Comparison of ENCODE assay signal across 32 cellular contexts in the genomic region with DNA sequence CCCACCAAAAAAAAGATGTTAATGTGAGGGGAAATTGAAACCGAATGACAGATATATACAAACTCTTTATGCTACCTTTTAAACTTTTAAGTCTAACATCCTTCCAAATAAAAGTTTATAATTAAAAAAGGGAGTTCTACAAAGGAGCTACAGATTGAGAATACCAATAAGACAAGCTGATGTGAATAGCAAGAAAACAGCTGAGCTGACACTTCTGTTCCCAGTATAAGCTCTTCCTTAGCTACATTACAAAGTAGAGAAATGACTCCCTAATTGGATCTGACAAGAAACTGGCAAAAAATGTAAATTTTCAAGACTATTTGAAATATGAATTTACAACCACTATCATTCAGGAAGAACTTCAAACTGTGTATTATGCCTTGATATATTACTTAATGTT.
"Had no signal": no experiment of that assay in that cellular context is flagged by ENCODE, and none has a peak within 500 bp of the region (broad histone marks: within the 10 kb centered on the region; RNA-seq: fewer than 3 reads in every experiment).

No MANE protein-coding gene starts in this region.

- H3K27me3 ChIP-seq: ascending aorta, cardiac muscle cell had no signal

- FAIRE-seq: bronchial epithelial cell, TTC549 had no signal

- ATAC-seq: activated CD8-positive, alpha-beta T cell treated with anti-CD3 and anti-CD28 coated beads for 36 hours; activated naive CD4-positive, alpha-beta T cell treated with anti-CD3 and anti-CD28 coated beads, Interleukin-2, amount 50 U/mL, for 72 hours; activated T-cell treated with anti-CD3 and anti-CD28 coated beads, Interleukin-2, amount 50 U/mL, for 4 hours; activated T-cell treated with anti-CD3 and anti-CD28 coated beads, Interleukin-2, amount 50 U/mL, for 72 hours; activated T-helper 17 cell treated with anti-CD3 and anti-CD28 coated beads, Interleukin-2, amount 50 U/mL, for 72 hours had no signal

- DNase-seq: activated B cell treated with CpG ODN at 0.5 μM for 24 hours; activated CD4-positive, alpha-beta memory T cell treated with anti-CD3 and anti-CD28 coated beads for 36 hours; activated CD4-positive, alpha-beta T cell treated with anti-CD3 and anti-CD28 coated beads for 4 hours; activated CD4-positive, alpha-beta T cell treated with anti-CD3 and anti-CD28 coated beads, Interleukin-2, amount 10 ng/mL, durations not matched to agents 24 days and 14 days; activated CD4-positive, alpha-beta T cell treated with anti-CD3 and anti-CD28 coated beads, Interleukin-2, amount 50 U/mL, for 1 hour; activated CD4-positive, alpha-beta T cell treated with anti-CD3 and anti-CD28 coated beads, Interleukin-2, amount 50 U/mL, for 4 hours; activated CD4-positive, CD25-positive, alpha-beta regulatory T cell treated with anti-CD3 and anti-CD28 coated beads, Interleukin-2, amount 50 U/mL, for 72 hours; activated CD8-positive, alpha-beta memory T cell treated with anti-CD3 and anti-CD28 coated beads, Interleukin-2, amount 50 U/mL, for 4 hours; activated CD8-positive, alpha-beta T cell treated with anti-CD3 and anti-CD28 coated beads for 36 hours; activated effector memory CD4-positive, alpha-beta T cell treated with anti-CD3 and anti-CD28 coated beads, Interleukin-2, amount 50 U/mL, for 16 hours; activated gamma-delta T cell treated with Interleukin-2 at 50 U/mL for 16 hours; activated naive CD4-positive, alpha-beta T cell; activated naive CD4-positive, alpha-beta T cell treated with anti-CD3 and anti-CD28 coated beads for 36 hours; activated naive CD4-positive, alpha-beta T cell treated with anti-CD3 and anti-CD28 coated beads, Interleukin-2, amount 50 U/mL, for 16 hours; activated naive CD8-positive, alpha-beta T cell treated with anti-CD3 and anti-CD28 coated beads for 36 hours; activated T-cell treated with anti-CD3 and anti-CD28 coated beads for 4 hours; activated T-cell treated with anti-CD3 and anti-CD28 coated beads, Interleukin-2, amount 50 U/mL, for 1 hour; activated T-cell treated with anti-CD3 and anti-CD28 coated beads, Interleukin-2, amount 50 U/mL, for 4 hours; activated T-cell treated with anti-CD3 and anti-CD28 coated beads, Interleukin-2, amount 50 U/mL, for 72 hours; amygdala; anterior cingulate cortex; central memory CD4-positive, alpha-beta T cell; T-helper 1 cell; T-helper 2 cell; T-helper 9 cell had no signal

- H3K9me3 ChIP-seq: ascending aorta had no signal

- H3K27ac ChIP-seq: ascending aorta, cardiac muscle cell, VCaP had no signal

- H3K4me1 ChIP-seq: ascending aorta had no signal

- H3K4me3 ChIP-seq: ascending aorta, cardiac muscle cell had no signal

- H3K36me3 ChIP-seq: ascending aorta, cardiac muscle cell had no signal
